In the genomic region with DNA sequence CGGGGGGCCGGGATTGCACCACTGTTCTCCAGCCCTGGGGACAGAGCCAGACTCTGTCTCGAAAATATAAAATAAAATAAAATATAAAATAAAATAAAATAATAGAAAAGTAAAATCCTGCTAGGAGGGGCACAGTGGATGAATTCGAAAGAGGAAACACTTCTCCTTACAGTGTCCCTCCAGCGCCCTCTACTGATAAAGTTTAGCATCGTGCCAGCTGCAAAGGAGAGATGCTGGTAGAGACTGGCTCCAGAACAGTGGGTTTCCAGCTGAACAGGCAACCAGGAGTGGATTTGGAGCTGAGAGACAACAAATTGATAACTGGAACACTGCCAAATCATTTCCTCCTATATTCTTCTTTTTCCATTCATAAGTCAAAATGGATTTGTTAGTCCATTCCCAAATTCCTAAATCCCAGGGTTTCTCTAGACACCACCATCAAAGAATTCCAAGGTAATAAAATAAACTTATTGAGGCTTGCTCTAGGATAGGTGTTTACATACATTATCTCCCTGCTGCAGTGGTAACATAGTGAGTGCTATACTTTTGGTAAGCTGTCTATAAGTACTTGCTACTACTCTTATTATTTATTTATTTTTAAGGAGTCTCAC, we compare ENCODE assay signal across 8 cellular contexts.
DNase-seq lines count a peak whose midpoint lies in the region; ATAC-seq, FAIRE-seq and TF ChIP-seq lines count a peak whose summit lies in the region.

No MANE protein-coding gene starts in this region.

- TF ChIP-seq CTCF in NB4 (IDR thresholded peaks at IDR 0.05; ENCODE audit: low read depth, low read length) = peak; percentile 93

- intact Hi-C loops in head of caudate nucleus (cut with DNase I) = loop anchor here (10.0 kb wide), 1 partner anchor 143 kb away; no protein-coding TSS in a partner anchor

- no peak overlapping the region for H3K27ac Mint-ChIP-seq in activated naive CD4-positive, alpha-beta T cell treated with anti-CD3 and anti-CD28 coated beads, Interleukin-2, amount 10 ng/mL, durations not matched to agents 7 days and 5 days

- no peaks in the 10 kb centered on the region for H3K36me3 Mint-ChIP-seq in activated naive CD4-positive, alpha-beta T cell treated with anti-CD3 and anti-CD28 coated beads, Interleukin-2, amount 10 ng/mL, durations not matched to agents 7 days and 5 days

- no peak overlapping the region for H3K4me3 ChIP-seq in NB4 (ENCODE audit: low read depth, low read length)

- no peak for FAIRE-seq in H54 (lab: Jason Lieb, UNC)

- no peaks in the 10 kb centered on the region for H3K4me1 Mint-ChIP-seq in activated naive CD4-positive, alpha-beta T cell treated with anti-CD3 and anti-CD28 coated beads, Interleukin-2, amount 10 ng/mL, durations not matched to agents 7 days and 5 days

- H3K9me3 Mint-ChIP-seq in activated naive CD4-positive, alpha-beta T cell treated with anti-CD3 and anti-CD28 coated beads, Interleukin-2, amount 10 ng/mL, durations not matched to agents 7 days and 5 days = no peaks in the 10 kb centered on the region

- TF ChIP-seq POLR2A in H54 (IDR thresholded peaks at IDR 0.05; ENCODE audit: low read depth, low read length) (no peak), NB4 (IDR thresholded peaks at IDR 0.05; ENCODE audit: extremely low read depth, insufficient read length) (no peak)

- peak; percentile 85 for ATAC-seq in SK-N-SH treated with all-trans-retinoic acid at 6 μM for 48 hours
- no peak for ATAC-seq in HG03097 (IDR thresholded peaks at IDR 0.05; ENCODE audit: low FRiP score, unreplicated experiment)

- DNase-seq in DMS79 (lab: John Stamatoyannopoulos, UW) (peak; percentile 34), H54 (ENCODE audit: insufficient read length, low spot score) (peak; percentile 19), NB4 (ENCODE audit: low read depth) (peak; percentile 79), head of caudate nucleus (peak; percentile 19 to 94 (median 87)), putamen (ENCODE audit: low spot score) (peak; percentile 76)
- DNase-seq in activated naive CD4-positive, alpha-beta T cell treated with anti-CD3 and anti-CD28 coated beads, Interleukin-2, amount 10 ng/mL, durations not matched to agents 7 days and 5 days = peak; percentile 86

- CTCF ChIA-PET in activated naive CD4-positive, alpha-beta T cell treated with anti-CD3 and anti-CD28 coated beads, Interleukin-2, amount 10 ng/mL, durations not matched to agents 7 days and 5 days (lab: Charles Lee) = interaction anchor here (0.8 to 9.8 kb wide), 14 partner anchors 9 to 352 kb away, joined by 3 to 188 read pairs (median 5); no protein-coding TSS in a partner anchor

- peaks cover 12% of the 10 kb centered on the region for H3K27me3 Mint-ChIP-seq in activated naive CD4-positive, alpha-beta T cell treated with anti-CD3 and anti-CD28 coated beads, Interleukin-2, amount 10 ng/mL, durations not matched to agents 7 days and 5 days

- no peak overlapping the region for H3K4me3 Mint-ChIP-seq in activated naive CD4-positive, alpha-beta T cell treated with anti-CD3 and anti-CD28 coated beads, Interleukin-2, amount 10 ng/mL, durations not matched to agents 7 days and 5 days

TF ChIP-seq in SK-N-SH treated with all-trans-retinoic acid at 6 μM for 48 hours, 23 proteins besides CTCF, POLR2A, EP300 and RAD21:
- TF ChIP-seq ARNTL (CRISPR knock-in tag; IDR thresholded peaks at IDR 0.05; ENCODE audit: borderline replicate concordance, low read depth) (no peak), ZC3H10 (CRISPR knock-in tag; IDR thresholded peaks at IDR 0.05) (no peak), OSR1 (CRISPR knock-in tag; IDR thresholded peaks at IDR 0.05) (no peak), ZNF70 (CRISPR knock-in tag; IDR thresholded peaks at IDR 0.05) (no peak), BACH2 (CRISPR knock-in tag; IDR thresholded peaks at IDR 0.05; ENCODE audit: borderline replicate concordance) (no peak), RARB (CRISPR knock-in tag; IDR thresholded peaks at IDR 0.05) (no peak), TCF4 (CRISPR knock-in tag; IDR thresholded peaks at IDR 0.05; ENCODE audit: borderline replicate concordance) (no peak), ISL1 (CRISPR knock-in tag; IDR thresholded peaks at IDR 0.05) (no peak), ZFP30 (CRISPR knock-in tag; IDR thresholded peaks at IDR 0.05) (no peak), PPARA (CRISPR knock-in tag; IDR thresholded peaks at IDR 0.05; ENCODE audit: borderline replicate concordance) (no peak), ZFP3 (CRISPR knock-in tag; IDR thresholded peaks at IDR 0.05) (no peak), CSDC2 (CRISPR knock-in tag; IDR thresholded peaks at IDR 0.05) (no peak), SNAI2 (CRISPR knock-in tag; IDR thresholded peaks at IDR 0.05) (no peak)
- TF ChIP-seq, protein P1, sequence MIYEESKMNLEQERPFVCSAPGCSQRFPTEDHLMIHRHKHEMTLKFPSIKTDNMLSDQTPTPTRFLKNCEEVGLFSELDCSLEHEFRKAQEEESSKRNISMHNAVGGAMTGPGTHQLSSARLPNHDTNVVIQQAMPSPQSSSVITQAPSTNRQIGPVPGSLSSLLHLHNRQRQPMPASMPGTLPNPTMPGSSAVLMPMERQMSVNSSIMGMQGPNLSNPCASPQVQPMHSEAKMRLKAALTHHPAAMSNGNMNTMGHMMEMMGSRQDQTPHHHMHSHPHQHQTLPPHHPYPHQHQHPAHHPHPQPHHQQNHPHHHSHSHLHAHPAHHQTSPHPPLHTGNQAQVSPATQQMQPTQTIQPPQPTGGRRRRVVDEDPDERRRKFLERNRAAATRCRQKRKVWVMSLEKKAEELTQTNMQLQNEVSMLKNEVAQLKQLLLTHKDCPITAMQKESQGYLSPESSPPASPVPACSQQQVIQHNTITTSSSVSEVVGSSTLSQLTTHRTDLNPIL (CRISPR knock-in tag; IDR thresholded peaks at IDR 0.05; ENCODE audit: low read depth) = no peak
- TF ChIP-seq, protein P2, sequence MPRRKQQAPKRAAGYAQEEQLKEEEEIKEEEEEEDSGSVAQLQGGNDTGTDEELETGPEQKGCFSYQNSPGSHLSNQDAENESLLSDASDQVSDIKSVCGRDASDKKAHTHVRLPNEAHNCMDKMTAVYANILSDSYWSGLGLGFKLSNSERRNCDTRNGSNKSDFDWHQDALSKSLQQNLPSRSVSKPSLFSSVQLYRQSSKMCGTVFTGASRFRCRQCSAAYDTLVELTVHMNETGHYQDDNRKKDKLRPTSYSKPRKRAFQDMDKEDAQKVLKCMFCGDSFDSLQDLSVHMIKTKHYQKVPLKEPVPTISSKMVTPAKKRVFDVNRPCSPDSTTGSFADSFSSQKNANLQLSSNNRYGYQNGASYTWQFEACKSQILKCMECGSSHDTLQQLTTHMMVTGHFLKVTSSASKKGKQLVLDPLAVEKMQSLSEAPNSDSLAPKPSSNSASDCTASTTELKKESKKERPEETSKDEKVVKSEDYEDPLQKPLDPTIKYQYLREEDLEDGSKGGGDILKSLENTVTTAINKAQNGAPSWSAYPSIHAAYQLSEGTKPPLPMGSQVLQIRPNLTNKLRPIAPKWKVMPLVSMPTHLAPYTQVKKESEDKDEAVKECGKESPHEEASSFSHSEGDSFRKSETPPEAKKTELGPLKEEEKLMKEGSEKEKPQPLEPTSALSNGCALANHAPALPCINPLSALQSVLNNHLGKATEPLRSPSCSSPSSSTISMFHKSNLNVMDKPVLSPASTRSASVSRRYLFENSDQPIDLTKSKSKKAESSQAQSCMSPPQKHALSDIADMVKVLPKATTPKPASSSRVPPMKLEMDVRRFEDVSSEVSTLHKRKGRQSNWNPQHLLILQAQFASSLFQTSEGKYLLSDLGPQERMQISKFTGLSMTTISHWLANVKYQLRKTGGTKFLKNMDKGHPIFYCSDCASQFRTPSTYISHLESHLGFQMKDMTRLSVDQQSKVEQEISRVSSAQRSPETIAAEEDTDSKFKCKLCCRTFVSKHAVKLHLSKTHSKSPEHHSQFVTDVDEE (CRISPR knock-in tag; IDR thresholded peaks at IDR 0.05) = no peak
- TF ChIP-seq, protein P3, sequence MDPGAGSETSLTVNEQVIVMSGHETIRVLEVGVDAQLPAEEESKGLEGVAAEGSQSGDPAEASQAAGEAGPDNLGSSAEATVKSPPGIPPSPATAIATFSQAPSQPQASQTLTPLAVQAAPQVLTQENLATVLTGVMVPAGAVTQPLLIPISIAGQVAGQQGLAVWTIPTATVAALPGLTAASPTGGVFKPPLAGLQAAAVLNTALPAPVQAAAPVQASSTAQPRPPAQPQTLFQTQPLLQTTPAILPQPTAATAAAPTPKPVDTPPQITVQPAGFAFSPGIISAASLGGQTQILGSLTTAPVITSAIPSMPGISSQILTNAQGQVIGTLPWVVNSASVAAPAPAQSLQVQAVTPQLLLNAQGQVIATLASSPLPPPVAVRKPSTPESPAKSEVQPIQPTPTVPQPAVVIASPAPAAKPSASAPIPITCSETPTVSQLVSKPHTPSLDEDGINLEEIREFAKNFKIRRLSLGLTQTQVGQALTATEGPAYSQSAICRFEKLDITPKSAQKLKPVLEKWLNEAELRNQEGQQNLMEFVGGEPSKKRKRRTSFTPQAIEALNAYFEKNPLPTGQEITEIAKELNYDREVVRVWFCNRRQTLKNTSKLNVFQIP (CRISPR knock-in tag; IDR thresholded peaks at IDR 0.05; ENCODE audit: borderline replicate concordance, low read depth) = no peak
- TF ChIP-seq, protein P4, sequence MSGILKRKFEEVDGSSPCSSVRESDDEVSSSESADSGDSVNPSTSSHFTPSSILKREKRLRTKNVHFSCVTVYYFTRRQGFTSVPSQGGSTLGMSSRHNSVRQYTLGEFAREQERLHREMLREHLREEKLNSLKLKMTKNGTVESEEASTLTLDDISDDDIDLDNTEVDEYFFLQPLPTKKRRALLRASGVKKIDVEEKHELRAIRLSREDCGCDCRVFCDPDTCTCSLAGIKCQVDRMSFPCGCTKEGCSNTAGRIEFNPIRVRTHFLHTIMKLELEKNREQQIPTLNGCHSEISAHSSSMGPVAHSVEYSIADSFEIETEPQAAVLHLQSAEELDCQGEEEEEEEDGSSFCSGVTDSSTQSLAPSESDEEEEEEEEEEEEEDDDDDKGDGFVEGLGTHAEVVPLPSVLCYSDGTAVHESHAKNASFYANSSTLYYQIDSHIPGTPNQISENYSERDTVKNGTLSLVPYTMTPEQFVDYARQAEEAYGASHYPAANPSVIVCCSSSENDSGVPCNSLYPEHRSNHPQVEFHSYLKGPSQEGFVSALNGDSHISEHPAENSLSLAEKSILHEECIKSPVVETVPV (CRISPR knock-in tag; IDR thresholded peaks at IDR 0.05) = no peak

Comparison
In these comparisons a context has a peak if more than half of its experiments do, and no peak if none do; other contexts are left out.
1. DNase-seq: peak in every context shown above with its lines; median percentile 87 in head of caudate nucleus; 86 in activated naive CD4-positive, alpha-beta T cell treated with anti-CD3 and anti-CD28 coated beads, Interleukin-2, amount 10 ng/mL, durations not matched to agents 7 days and 5 days; 79 in NB4; 76 in putamen; 34 in DMS79; 19 in H54.